Comparison of ENCODE assay signal across 40 cellular contexts in the genomic region with DNA sequence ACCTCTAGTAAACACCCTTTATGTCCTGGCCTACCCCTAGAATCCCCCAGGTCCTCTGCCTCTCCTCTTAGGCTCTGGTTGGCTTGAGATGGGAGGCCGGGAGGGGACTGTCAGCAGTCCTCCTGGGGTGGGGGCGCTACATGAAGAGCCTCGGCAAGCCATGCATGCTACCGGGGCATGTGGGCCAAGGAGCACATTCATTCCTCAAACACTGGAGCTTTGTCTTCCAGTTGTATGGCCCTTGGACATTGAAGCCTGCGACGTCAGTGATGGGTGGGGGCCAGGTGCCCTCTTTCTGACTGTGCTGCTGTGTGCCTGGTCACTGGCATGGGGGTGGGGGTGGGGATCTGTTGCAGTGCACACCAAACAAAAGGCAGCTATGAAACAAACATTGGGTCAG. TPM values are rescaled to one million over a fixed set of nuclear protein-coding genes. Genes with fewer than 3 reads are reported as not detected.
DNase-seq lines count a peak whose midpoint lies in the region; ATAC-seq, FAIRE-seq and TF ChIP-seq lines count a peak whose summit lies in the region.
"Had no signal": no experiment of that assay in that cellular context is flagged by ENCODE, and none has a peak within 500 bp of the region (broad histone marks: within the 10 kb centered on the region; RNA-seq: fewer than 3 reads in every experiment).

No MANE protein-coding gene starts in this region.

- in situ Hi-C loops in IMR-90 (cut with MboI; ENCODE audit: low sequenced_read_pairs): loop anchor here (25.0 kb wide), 1 partner anchor 850 kb away; the partner anchor contains the start of gene DIP2B

- H3K56ac ChIP-seq in IMR-90 (ENCODE audit: extremely low read depth, insufficient read depth, low read length): no peak overlapping the region

- H3K4me3 ChIP-seq in IMR-90 (ENCODE audit: insufficient read depth, low read depth, low read length): no peak overlapping the region
- H3K4me3 ChIP-seq in dorsolateral prefrontal cortex: peak overlapping the region in 3 of 59 donors; percentile 12 to 23 (median 17)
- no peak overlapping the region for H3K4me3 ChIP-seq in small intestine (ENCODE audit: low read depth in 1 of 2, low read length in 2 of 2)
- H3K4me3 ChIP-seq: GM12878, ovary, right atrium auricular region, spleen, thyroid gland, vagina had no signal

- no peaks in the 10 kb centered on the region for H3K9me3 ChIP-seq in IMR-90 (ENCODE audit: control insufficient read depth, insufficient read depth, low read length)
- H3K9me3 ChIP-seq in small intestine (ENCODE audit: control insufficient read depth, low read depth): no peaks in the 10 kb centered on the region
- H3K9me3 ChIP-seq: BE2C, ovary, right atrium auricular region, spleen, thyroid gland, vagina had no signal

- intact Hi-C loops in IMR-90 (cut with micrococcal nuclease) (no loop called here), dorsolateral prefrontal cortex (cut with DNase I) (no loop called here)

- no peak overlapping the region for H2AFZ ChIP-seq in IMR-90 (replicated peaks; ENCODE audit: low read length, poor library complexity)

- H3K18ac ChIP-seq in IMR-90 (ENCODE audit: low read depth, low read length): no peak overlapping the region

- no peak for DNase-seq in IMR-90
- peak; percentile 11 to 98 (median 90) for DNase-seq in dorsolateral prefrontal cortex
- peak; percentile 91 for DNase-seq in midbrain (lab: John Stamatoyannopoulos, UW)
- peak; percentile 40 for DNase-seq in small intestine
- DNase-seq in SW 1271 (lab: John Stamatoyannopoulos, UW): no peak
- no peak for DNase-seq in NK-92 treated with Interleukin-12 subunit alpha and Interleukin-12 subunit beta, amount 100 ng/mL, for 24 hours (lab: John Stamatoyannopoulos, UW)
- no peak for DNase-seq in T-helper 1 cell
- no peak for DNase-seq in RKO (ENCODE audit: low spot score)
- DNase-seq: ACHN; activated CD4-positive, alpha-beta memory T cell treated with anti-CD3 and anti-CD28 coated beads for 36 hours; activated CD4-positive, alpha-beta T cell treated with anti-CD3 and anti-CD28 coated beads for 1 hour; activated CD8-positive, alpha-beta memory T cell treated with anti-CD3 and anti-CD28 coated beads, Interleukin-2, amount 50 U/mL, for 48 hours; activated naive CD4-positive, alpha-beta T cell treated with anti-CD3 and anti-CD28 coated beads, Interleukin-2, amount 50 U/mL, for 16 hours; BE2C; DMS153; effector CD8-positive, alpha-beta T cell; glutamatergic neuron; KG1; kidney; naive thymus-derived CD8-positive, alpha-beta T cell; NCI-H1105 treated with DMSO at 0.1 percent for 48 hours; NCI-H1930; NCI-H524 treated with DMSO at 0.1 percent for 48 hours; ovary; PC-3; spleen; stimulated activated CD4-positive, alpha-beta T cell treated with anti-CD3 and anti-CD28 coated beads, Interleukin-2, amount 100 ng/mL, for 24 hours had no signal

- H4K20me1 ChIP-seq in IMR-90 (ENCODE audit: insufficient read depth, low read length): no peaks in the 10 kb centered on the region

- H3K36me3 ChIP-seq in IMR-90 (ENCODE audit: control insufficient read depth, insufficient read depth, low read length): 0 out of 2 replicates have a peak, but pooled peaks cover 1% of the 10 kb centered on the region
- peaks cover 0 to 23% of the 10 kb centered on the region in 2 donors for H3K36me3 ChIP-seq in small intestine (ENCODE audit: control insufficient read depth in 2 of 2, insufficient read depth in 2 of 2, low read length in 2 of 2)
- H3K36me3 ChIP-seq: ovary, right atrium auricular region, thyroid gland, vagina had no signal

- no peak for FAIRE-seq in small intestine (lab: Jason Lieb, UNC)
- FAIRE-seq: colon, GM12878, GM19239, H1, HTR-8/SVneo, kidney had no signal

- peaks cover 2% of the 10 kb centered on the region for H3K4me1 ChIP-seq in IMR-90 (ENCODE audit: control insufficient read depth, insufficient read depth, low read length)
- no peaks in the 10 kb centered on the region for H3K4me1 ChIP-seq in small intestine (ENCODE audit: control insufficient read depth in 2 of 2, insufficient read depth in 1 of 2, low read depth in 1 of 2, low read length in 1 of 2)
- H3K4me1 ChIP-seq: right atrium auricular region, thyroid gland, vagina had no signal

- no peak overlapping the region for H4K8ac ChIP-seq in IMR-90 (ENCODE audit: low read depth in 2 of 2, low read length in 2 of 2)

- no peak overlapping the region for H2AK9ac ChIP-seq in IMR-90 (replicated peaks; ENCODE audit: low read depth, low read length, poor library complexity)

- H2BK15ac ChIP-seq in IMR-90 (ENCODE audit: low read depth, low read length): no peak overlapping the region

- dilution Hi-C loops in IMR-90 (cut with HindIII; ENCODE audit: low sequenced_read_pairs, unreplicated experiment): no loop called here

- no peak overlapping the region for H3K27ac ChIP-seq in IMR-90 (ENCODE audit: insufficient read depth, low read length)
- peak overlapping the region; percentile 71 to 100 (median 95) for H3K27ac ChIP-seq in dorsolateral prefrontal cortex
- H3K27ac ChIP-seq in small intestine (ENCODE audit: low read depth in 1 of 2, low read length in 1 of 2): no peak overlapping the region
- H3K27ac ChIP-seq: epithelial cell of prostate, ovary, right atrium auricular region, spleen, thyroid gland, vagina had no signal

- H2AK5ac ChIP-seq in IMR-90 (ENCODE audit: low read depth, low read length): peak overlapping the region; percentile 60; the same call in 1 of the 2 replicates

- WGBS in IMR-90 (ENCODE audit: extremely low coverage in 2 of 2, insufficient read length in 1 of 2), 2 experiments: 100% methylated on average over 2 of the region's 6 CpGs; no CpG with 5 or more reads in 1 of the 2 experiments
- 34 to 68% (median 57%) methylated on average over 6 of the region's 6 CpGs for WGBS in small intestine, 3 donors

- TF ChIP-seq POLR2A in IMR-90 (IDR thresholded peaks at IDR 0.05; ENCODE audit: low read depth, low read length): no peak

- H2BK20ac ChIP-seq in IMR-90 (ENCODE audit: low read depth, low read length): no peak overlapping the region

- H4K5ac ChIP-seq in IMR-90 (ENCODE audit: low read depth, low read length): no peak overlapping the region

- TF ChIP-seq CTCF in IMR-90 (conservative IDR thresholded peaks at IDR 0.05; ENCODE audit: low read depth, low read length): no peak
- peak in 26 of 56 donors; percentile 6 to 53 (median 27) for TF ChIP-seq CTCF in dorsolateral prefrontal cortex (IDR thresholded peaks at IDR 0.05 in 54 of 56, conservative IDR thresholded peaks at IDR 0.05 in 2 of 56; ENCODE audit: low read depth in 1 of 56, partially characterized antibody in 56 of 56)

- no TSS peak for BruUV-seq in IMR-90 (replicated peaks; lab: Mats Ljungman, UMichigan)

- no peak overlapping the region for H3K14ac ChIP-seq in IMR-90 (replicated peaks; ENCODE audit: low read depth, low read length)

- CTCF ChIA-PET in IMR-90 (lab: Yijun Ruan, JAX): interaction anchor here (0.6 kb wide), 1 partner anchor 373 kb away, joined by 4 read pairs; no protein-coding TSS in a partner anchor

- peaks cover 3% of the 10 kb centered on the region; the same call in 1 of the 2 replicates for H3K27me3 ChIP-seq in IMR-90 (ENCODE audit: control insufficient read depth, insufficient read depth, low read length)
- peaks cover 0 to 6% (median 0%) of the 10 kb centered on the region in 45 donors for H3K27me3 ChIP-seq in dorsolateral prefrontal cortex
- H3K27me3 ChIP-seq in small intestine (ENCODE audit: control insufficient read depth in 2 of 2, insufficient read depth in 2 of 2, low read length in 2 of 2): no peaks in the 10 kb centered on the region
- H3K27me3 ChIP-seq: BE2C, ovary, right atrium auricular region, spleen, thyroid gland, vagina had no signal

- POLR2A ChIA-PET in IMR-90 (lab: Charles Lee; ENCODE audit: unreplicated experiment): no interaction called here

- H3K9ac ChIP-seq in IMR-90 (ENCODE audit: low read depth, low read length): no peak overlapping the region

- no peak for TF ChIP-seq RAD21 in IMR-90 (IDR thresholded peaks at IDR 0.05; ENCODE audit: low read length)

- no peaks in the 10 kb centered on the region for H3K79me1 ChIP-seq in IMR-90 (ENCODE audit: low read depth in 1 of 2, low read length in 2 of 2)

- H3K4ac ChIP-seq in IMR-90 (ENCODE audit: low read depth, low read length): no peak overlapping the region

- no peak overlapping the region for H2BK120ac ChIP-seq in IMR-90 (ENCODE audit: low read depth, low read length)

- peaks cover 12% of the 10 kb centered on the region; the same call in 1 of the 2 replicates for H3K9me1 ChIP-seq in IMR-90 (ENCODE audit: insufficient read depth, low read length)

- no peak overlapping the region for H4K91ac ChIP-seq in IMR-90 (ENCODE audit: insufficient read depth, low read depth, low read length)

- H2BK5ac ChIP-seq in IMR-90 (ENCODE audit: low read depth, low read length, poor library complexity, severe bottlenecking): no peak overlapping the region

- no peak overlapping the region for H3K4me2 ChIP-seq in IMR-90 (ENCODE audit: low read depth, low read length)

- ATAC-seq in IMR-90 (ENCODE audit: low read depth): no peak
- ATAC-seq: GM12878, PC-3, Right ventricle myocardium inferior had no signal

- H3K23ac ChIP-seq in IMR-90 (ENCODE audit: low read depth, low read length): no peak overlapping the region

TF ChIP-seq in IMR-90, 13 proteins besides CTCF, POLR2A, EP300 and RAD21 (continues in another document):
- TF ChIP-seq RFX5 (IDR thresholded peaks at IDR 0.05; ENCODE audit: low read depth, low read length) (no peak), FOS (IDR thresholded peaks at IDR 0.05; ENCODE audit: low read depth, low read length) (no peak), NFE2L2 (IDR thresholded peaks at IDR 0.05; ENCODE audit: low read depth, low read length) (no peak), MAFK (IDR thresholded peaks at IDR 0.05; ENCODE audit: low read depth, low read length) (no peak)

RNA-seq across cellular contexts. Expression of gene CELA1, which starts 15.8 kb away (rescaled TPM):
- total RNA-seq in IMR-90 (2012; rRNA removed) (not detected in 2 replicates), dorsolateral prefrontal cortex (1 to 10 TPM in 1 of 120 experiments, not detected in 119; 1.0 TPM)
- polyA plus RNA-seq in IMR-90 (2012; rRNA removed) (not detected in 2 replicates), small intestine (not detected)
- 0.08 TPM in 1 of 2 replicates, not detected in the other for polyA plus RNA-seq in IMR-90 (2012; cell fraction: cytosol; rRNA removed)
- polyA plus RNA-seq in IMR-90 (2012; cell fraction: nucleus; rRNA removed; ENCODE audit: low replicate concordance): 0.23 TPM in 1 of 2 replicates, not detected in the other
- total RNA-seq: bronchial epithelial cell, GM12878, H1, kidney, liver, MCF 10A, ovary, PC-3, right atrium auricular region, Right ventricle myocardium inferior, spleen, thyroid gland, vagina had no signal
- polyA plus RNA-seq: GM12878, liver, ovary had no signal

RNA-seq across cellular contexts. Expression of gene GALNT6, which starts 28.9 kb away (rescaled TPM):
- total RNA-seq in IMR-90 (2012; rRNA removed) (21.4 and 23.7 TPM in 2 replicates), dorsolateral prefrontal cortex (100 to 1,000 TPM in 1 of 120 experiments, 10 to 100 TPM in 91, 1 to 10 TPM in 28; 3.0 to 100 (median 19.1) TPM)
- polyA plus RNA-seq in IMR-90 (2012; rRNA removed) (16.4 and 17.1 TPM in 2 replicates), small intestine (10 to 100 TPM in 2 of 3 donors, 1 to 10 TPM in 1; 8.4 to 45.2 (median 20.3) TPM)
- 10.8 and 12.1 TPM in 2 replicates for polyA plus RNA-seq in IMR-90 (2012; cell fraction: cytosol; rRNA removed)
- 8.3 and 10.0 TPM in 2 replicates for polyA plus RNA-seq in IMR-90 (2012; cell fraction: nucleus; rRNA removed; ENCODE audit: low replicate concordance)

RNA-seq across cellular contexts. Expression of gene BIN2, which starts 38.3 kb away (rescaled TPM):
- total RNA-seq in IMR-90 (2012; rRNA removed): not detected in 2 replicates
- not detected in 2 replicates for polyA plus RNA-seq in IMR-90 (2012; rRNA removed)
- polyA plus RNA-seq in IMR-90 (2012; cell fraction: cytosol; rRNA removed): not detected in 2 replicates
- not detected in 2 replicates for polyA plus RNA-seq in IMR-90 (2012; cell fraction: nucleus; rRNA removed; ENCODE audit: low replicate concordance)
- total RNA-seq in dorsolateral prefrontal cortex: 10 to 100 TPM in 4 of 120 experiments, 1 to 10 TPM in 116; 1.1 to 12.8 (median 3.8) TPM
- polyA plus RNA-seq in small intestine: 1 to 10 TPM; 1.6 to 5.4 (median 2.7) TPM
- total RNA-seq: bronchial epithelial cell, H1, MCF 10A, PC-3 had no signal
- polyA plus RNA-seq: H1 had no signal

Comparison
In these comparisons a context has a peak if more than half of its experiments do, and no peak if none do; other contexts are left out.
1. DNase-seq: peak in dorsolateral prefrontal cortex (10 of 10), midbrain (single experiment) and small intestine (single experiment); none in IMR-90 (single experiment), SW 1271 (0 of 2), NK-92 treated with Interleukin-12 subunit alpha and Interleukin-12 subunit beta, amount 100 ng/mL, for 24 hours (single experiment), T-helper 1 cell (0 of 5) and RKO (single experiment).
2. H3K27ac ChIP-seq: peak in dorsolateral prefrontal cortex (59 of 59); none in IMR-90 (single experiment) and small intestine (0 of 2).